Comparison of ENCODE assay signal across 8 cellular contexts in the genomic region with DNA sequence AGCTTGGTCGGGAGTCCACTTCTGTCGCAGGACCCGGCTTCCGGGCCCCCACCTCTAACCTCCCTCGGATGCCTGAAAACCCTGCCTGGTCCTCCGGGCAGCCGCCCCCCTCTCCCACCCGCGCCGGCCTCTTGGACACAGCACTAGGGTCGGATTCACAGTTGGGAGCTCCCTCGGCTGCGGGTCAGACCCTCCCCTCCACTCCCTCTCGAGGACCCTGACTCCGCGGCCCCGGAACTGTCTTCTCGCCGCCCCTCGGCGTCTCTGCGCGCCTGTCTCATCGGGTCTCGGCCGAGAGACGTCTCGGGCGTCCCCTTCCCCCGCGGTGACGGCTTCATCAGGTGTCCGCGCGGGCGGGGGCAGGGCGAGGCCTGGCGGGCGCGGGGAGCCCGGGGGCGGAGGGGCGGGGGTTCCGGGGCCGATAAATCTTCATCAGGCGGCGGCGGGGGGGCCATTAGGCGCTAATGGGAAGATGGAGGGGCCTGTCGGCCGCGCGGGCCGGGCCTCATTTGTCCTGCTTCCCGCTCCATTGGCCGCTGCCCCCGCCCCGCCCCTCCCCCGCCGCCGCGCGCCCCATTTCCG. TPM values are rescaled to one million over a fixed set of nuclear protein-coding genes. Genes with fewer than 3 reads are reported as not detected.
DNase-seq lines count a peak whose midpoint lies in the region; ATAC-seq and TF ChIP-seq lines count a peak whose summit lies in the region.

No MANE protein-coding gene starts in this region.

- H3K4me1 Mint-ChIP-seq in natural killer cell = peaks cover 30 to 59% of the 10 kb centered on the region in 2 donors

- peaks cover 34% of the 10 kb centered on the region; the same call in 1 of the 2 replicates for H3K27me3 ChIP-seq in SJCRH30
- peaks cover 19% of the 10 kb centered on the region for H3K27me3 ChIP-seq in MG63

- peak overlapping the region; percentile 32 for H3K27ac ChIP-seq in SJCRH30

- no peaks in the 10 kb centered on the region for H3K36me3 Mint-ChIP-seq in natural killer cell

- peak overlapping the region; percentile 68 for H3K4me3 ChIP-seq in SJCRH30
- peak overlapping the region; percentile 54 for H3K4me3 ChIP-seq in choroid plexus epithelial cell (ENCODE audit: low read depth, low read length)
- no peak overlapping the region for H3K4me3 ChIP-seq in MG63

- H3K36me3 ChIP-seq in SJCRH30 = no peaks in the 10 kb centered on the region
- H3K36me3 ChIP-seq in MG63 = no peaks in the 10 kb centered on the region

- intact Hi-C loops in natural killer cell (cut with micrococcal nuclease) = no loop called here

- ATAC-seq in natural killer cell (peak in 2 of 3 donors; percentile 12 to 25), GM21576 (IDR thresholded peaks at IDR 0.05; ENCODE audit: unreplicated experiment) (no peak)

- TF ChIP-seq CTCF in choroid plexus epithelial cell (conservative IDR thresholded peaks at IDR 0.05; ENCODE audit: low read depth, low read length) (no peak), natural killer cell (IDR thresholded peaks at IDR 0.05) (no peak)

- peak; percentile 68 to 70 for DNase-seq in SJCRH30
- no peak for DNase-seq in choroid plexus epithelial cell (ENCODE audit: low read depth)
- no peak for DNase-seq in natural killer cell
- no peak for DNase-seq in KG1 (lab: John Stamatoyannopoulos, UW)
- no peak for DNase-seq in RKO (ENCODE audit: low spot score)
- DNase-seq in MG63 = no peak

- TF ChIP-seq POLR2A in GM15510 (IDR thresholded peaks at IDR 0.05; ENCODE audit: borderline replicate concordance, extremely low read depth, insufficient read length) = peak; percentile 44

- peak overlapping the region; percentile 48 to 69 for H3K27ac Mint-ChIP-seq in natural killer cell

- no peaks in the 10 kb centered on the region for H3K9me3 Mint-ChIP-seq in natural killer cell

- H3K9me3 ChIP-seq in SJCRH30 (replicated peaks) (no peaks in the 10 kb centered on the region), MG63 (no peaks in the 10 kb centered on the region)

- peaks cover 22 to 34% of the 10 kb centered on the region in 2 donors for H3K27me3 Mint-ChIP-seq in natural killer cell (ENCODE audit: low read depth in 2 of 2)

- H3K4me3 Mint-ChIP-seq in natural killer cell = no peak overlapping the region

- peaks cover 6% of the 10 kb centered on the region for H3K4me1 ChIP-seq in SJCRH30

RNA-seq across cellular contexts. Expression of a gene that starts 11.7 kb away (rescaled TPM):
- not detected in 2 replicates for total RNA-seq in SJCRH30 (2014; rRNA removed; shearing (Covaris generic))
- 1 to 10 TPM; 1.1 to 2.1 (median 1.5) TPM for total RNA-seq in natural killer cell
- not detected in 2 replicates for total RNA-seq in MG63 (2014; rRNA removed; shearing (Covaris generic); ENCODE audit: low replicate concordance)

RNA-seq across cellular contexts. Expression of a gene that starts 19.2 kb away (rescaled TPM):
- total RNA-seq in SJCRH30 (2014; rRNA removed; shearing (Covaris generic)) = 106 and 129 TPM in 2 replicates
- 10 to 100 TPM; 76.8 to 100.0 (median 78.4) TPM for total RNA-seq in natural killer cell
- total RNA-seq in MG63 (2014; rRNA removed; shearing (Covaris generic); ENCODE audit: low replicate concordance) = 220 and 231 TPM in 2 replicates

RNA-seq across cellular contexts. Expression of a gene that starts 54.1 kb away (rescaled TPM):
- total RNA-seq in SJCRH30 (2014; rRNA removed; shearing (Covaris generic)) = 11.2 and 12.1 TPM in 2 replicates
- 10 to 100 TPM; 13.5 to 18.2 (median 14.0) TPM for total RNA-seq in natural killer cell
- total RNA-seq in MG63 (2014; rRNA removed; shearing (Covaris generic); ENCODE audit: low replicate concordance) = not detected in 2 replicates

RNA-seq across cellular contexts. Expression of a gene that starts 57.0 kb away (rescaled TPM):
- 52.4 and 53.8 TPM in 2 replicates for total RNA-seq in SJCRH30 (2014; rRNA removed; shearing (Covaris generic))
- total RNA-seq in natural killer cell = 1,000 to 10,000 TPM; 1,177 to 1,409 (median 1,354) TPM
- total RNA-seq in MG63 (2014; rRNA removed; shearing (Covaris generic); ENCODE audit: low replicate concordance) = 107 and 142 TPM in 2 replicates

Comparison
In these comparisons a context has a peak if more than half of its experiments do, and no peak if none do; other contexts are left out.
1. DNase-seq: peak in SJCRH30 (2 of 2); none in choroid plexus epithelial cell (single experiment), natural killer cell (single experiment), KG1 (single experiment), RKO (single experiment) and MG63 (single experiment).
2. RNA of a gene that starts 54.1 kb away (total RNA-seq): 13.5 to 18.2 TPM in natural killer cell and 11.2 to 12.1 TPM in SJCRH30; not detected in MG63; every median in the first group is over 10 times any median in the second.